In the genomic region with DNA sequence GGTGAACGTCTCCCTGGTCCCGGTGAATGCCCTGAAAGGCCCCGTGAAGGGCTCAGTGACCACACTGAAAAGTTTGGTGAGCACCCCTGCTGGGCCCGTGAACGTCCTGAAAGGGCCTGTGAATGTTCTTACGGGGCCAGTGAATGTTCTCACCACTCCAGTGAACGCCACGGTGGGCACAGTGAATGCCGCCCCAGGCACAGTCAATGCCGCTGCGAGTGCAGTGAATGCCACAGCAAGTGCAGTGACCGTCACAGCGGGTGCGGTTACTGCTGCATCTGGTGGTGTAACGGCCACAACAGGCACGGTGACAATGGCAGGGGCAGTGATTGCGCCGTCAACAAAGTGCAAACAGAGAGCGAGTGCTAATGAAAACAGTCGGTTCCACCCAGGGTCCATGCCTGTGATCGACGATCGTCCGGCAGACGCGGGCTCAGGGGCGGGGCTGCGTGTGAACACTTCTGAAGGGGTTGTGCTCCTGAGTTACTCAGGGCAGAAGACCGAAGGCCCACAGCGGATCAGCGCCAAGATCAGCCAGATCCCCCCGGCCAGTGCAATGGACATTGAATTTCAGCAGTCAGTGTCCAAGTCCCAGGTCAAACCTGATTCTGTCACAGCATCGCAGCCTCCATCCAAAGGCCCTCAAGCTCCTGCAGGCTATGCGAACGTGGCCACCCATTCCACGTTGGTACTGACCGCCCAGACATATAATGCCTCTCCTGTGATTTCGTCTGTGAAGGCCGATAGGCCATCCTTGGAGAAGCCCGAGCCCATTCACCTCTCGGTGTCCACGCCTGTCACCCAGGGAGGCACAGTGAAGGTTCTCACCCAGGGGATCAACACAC, we compare ENCODE assay signal across 11 cellular contexts.
"Had no signal": no experiment of that assay in that cellular context is flagged by ENCODE, and none has a peak within 500 bp of the region (broad histone marks: within the 10 kb centered on the region; RNA-seq: fewer than 3 reads in every experiment).

No MANE protein-coding gene starts in this region.

- H3K4me3 Mint-ChIP-seq: nephron progenitor cell had no signal

- H3K9me3 Mint-ChIP-seq: nephron progenitor cell had no signal

- H3K27ac Mint-ChIP-seq: nephron progenitor cell had no signal

- DNase-seq: activated CD4-positive, alpha-beta T cell treated with anti-CD3 and anti-CD28 coated beads for 1 hour; activated CD4-positive, alpha-beta T cell treated with anti-CD3 and anti-CD28 coated beads, Interleukin-2, amount 50 U/mL, for 48 hours; activated effector memory CD4-positive, alpha-beta T cell treated with Interleukin-2 at 50 U/mL for 16 hours; foreskin melanocyte; heart left ventricle; mesenchymal stem cell; nephron progenitor cell; stimulated activated CD4-positive, alpha-beta T cell treated with anti-CD3 and anti-CD28 coated beads, Interleukin-4, amount 100 ng/mL, for 1 hour; T-helper 9 cell; thyroid gland had no signal

- ATAC-seq: heart left ventricle, left lobe of liver had no signal
